In the genomic region with DNA sequence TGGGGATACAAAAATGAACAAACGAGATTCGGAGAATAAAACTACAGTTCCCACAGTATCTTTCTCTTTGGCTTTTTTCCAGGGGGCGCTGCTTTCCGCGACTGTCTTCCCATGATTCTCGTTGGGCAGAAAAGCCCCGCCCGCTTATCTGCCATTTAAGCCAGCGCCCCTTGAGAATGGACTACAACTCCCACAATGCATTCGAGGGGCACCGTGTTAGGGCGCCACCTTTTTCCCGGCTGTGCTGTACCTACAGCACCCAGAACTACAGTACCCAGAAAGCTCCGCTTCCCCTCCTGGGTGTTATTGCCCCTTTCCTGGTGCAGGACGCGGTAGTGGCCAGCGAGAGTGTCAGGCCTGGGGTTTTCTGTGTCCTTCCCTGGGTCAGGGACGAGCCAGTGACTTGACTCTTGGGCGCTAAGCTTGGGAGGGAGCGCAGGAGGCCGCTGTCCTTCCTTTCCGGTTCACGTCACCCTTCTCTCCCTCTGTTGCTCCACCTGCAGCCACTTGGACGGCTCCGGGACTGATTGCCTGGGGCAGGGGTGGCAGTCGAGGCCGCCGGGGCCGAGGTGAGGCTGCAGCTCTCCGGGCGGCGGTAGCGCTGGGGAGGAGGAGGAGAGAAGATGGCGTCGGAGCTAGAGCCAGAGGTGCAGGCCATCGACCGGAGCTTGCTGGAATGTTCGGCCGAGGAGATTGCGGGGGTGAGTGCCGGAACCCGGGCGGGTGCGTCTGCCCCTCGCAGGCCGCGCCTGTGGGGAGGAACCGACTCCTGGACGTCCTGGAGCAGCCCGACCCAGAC, we compare ENCODE assay signal across 8 cellular contexts. TPM values are rescaled to one million over a fixed set of nuclear protein-coding genes. Genes with fewer than 3 reads are reported as not detected.
DNase-seq lines count a peak whose midpoint lies in the region; ATAC-seq and TF ChIP-seq lines count a peak whose summit lies in the region.

A gene (plus strand): TSS at position 333 of the 799 bp plus-strand sequence. CDS start 291 bp downstream, at position 624.

- 0 to 1% methylated on average over 29 to 50 of the region's 50 CpGs for WGBS in testis, 2 donors

- no peaks in the 10 kb centered on the region for H3K27me3 ChIP-seq in testis

- peak; percentile 94 for ATAC-seq in HG02623 (IDR thresholded peaks at IDR 0.05; ENCODE audit: unreplicated experiment)
- peak; percentile 98 for ATAC-seq in omental fat pad (ENCODE audit: low FRiP score)

- H3K4me1 ChIP-seq in testis, result no peaks in the 10 kb centered on the region

- H3K27me3 Mint-ChIP-seq in activated naive CD8-positive, alpha-beta T cell, result no peaks in the 10 kb centered on the region

- H3K9me3 Mint-ChIP-seq in activated naive CD8-positive, alpha-beta T cell (ENCODE audit: low read depth), result no peaks in the 10 kb centered on the region

- H3K36me3 ChIP-seq in testis (ENCODE audit: low read depth, missing control alignments), result no peaks in the 10 kb centered on the region

- no peaks in the 10 kb centered on the region for H3K9me3 ChIP-seq in testis

- TF ChIP-seq CTCF in GM12864 (IDR thresholded peaks at IDR 0.05; ENCODE audit: low read depth, low read length, missing control alignments) (peak; percentile 48), omental fat pad (IDR thresholded peaks at IDR 0.05) (no peak), testis (IDR thresholded peaks at IDR 0.05) (peak; percentile 18 to 47 (median 40))

- H3K36me3 Mint-ChIP-seq in activated naive CD8-positive, alpha-beta T cell, result peaks cover 13% of the 10 kb centered on the region

- intact Hi-C loops in testis (cut with DNase I; ENCODE audit: low total_unique reads), result no loop called here

- DNase-seq in GM12864 (ENCODE audit: low read depth) (peak; percentile 96), NCI-H1105 (lab: John Stamatoyannopoulos, UW) (peak; percentile 98), SKM-1 treated with dmso at 0.1 percent for 144 hours (lab: John Stamatoyannopoulos, UW; ENCODE audit: unreplicated experiment) (peak; percentile 99), glomerular visceral epithelial cell (ENCODE audit: extremely low spot score) (peak; percentile 99), omental fat pad (ENCODE audit: low spot score) (peak; percentile 89), testis (peak; percentile 99)

- peak within 1 kb of the TSS; percentile 88 to 95 for H3K27ac ChIP-seq in testis

- H3K27ac Mint-ChIP-seq in activated naive CD8-positive, alpha-beta T cell, result peak within 1 kb of the TSS; percentile 96

- peak; percentile 84 for TF ChIP-seq POLR2A in testis (IDR thresholded peaks at IDR 0.05)

- H3K4me1 Mint-ChIP-seq in activated naive CD8-positive, alpha-beta T cell (ENCODE audit: low read depth), result peaks cover 27% of the 10 kb centered on the region

- peak within 1 kb of the TSS; percentile 100 for H3K4me3 Mint-ChIP-seq in activated naive CD8-positive, alpha-beta T cell

- H3K4me3 ChIP-seq in GM12864 (ENCODE audit: low read depth, low read length) (peak within 1 kb of the TSS; percentile 69), testis (peak within 1 kb of the TSS; percentile 76 to 90)

RNA-seq across cellular contexts. Expression of the gene that starts here (rescaled TPM):
- total RNA-seq in omental fat pad, result 10 to 100 TPM; 20.8 to 42.9 (median 26.6) TPM
- 10 to 100 TPM; 25.8 to 26.8 TPM for total RNA-seq in testis
- 11.1 TPM for polyA plus RNA-seq in testis (ENCODE audit: insufficient read depth, low read depth, low replicate concordance)

Comparison
In these comparisons a context has a peak if more than half of its experiments do, and no peak if none do; other contexts are left out.
1. Peak in every context shown above with its lines: DNase-seq, ATAC-seq, H3K4me3 ChIP-seq and H3K27ac ChIP-seq.
2. CTCF ChIP-seq: peak in GM12864 (single experiment) and testis (3 of 3); none in omental fat pad (0 of 3).